9 cellular contexts compared by ENCODE assay signal in the genomic region with DNA sequence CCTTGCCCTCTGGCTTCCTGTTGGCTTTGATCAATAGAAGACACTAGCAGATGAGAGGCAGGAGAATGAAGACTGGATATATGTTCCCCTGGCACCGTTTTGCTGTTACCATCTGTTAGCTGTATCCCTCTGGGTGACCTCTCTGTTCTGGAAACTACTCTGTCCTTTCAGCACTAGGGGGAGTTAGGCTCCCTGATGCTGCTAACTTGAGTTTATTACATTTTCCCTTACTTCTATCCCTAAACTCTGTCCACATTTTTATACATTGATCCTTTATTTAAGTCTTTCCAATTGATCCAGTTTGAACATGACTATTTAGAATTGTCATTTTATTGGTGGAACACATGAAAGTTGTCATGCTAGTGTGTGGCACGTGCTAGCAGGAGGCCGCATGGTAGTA.
A peak's percentile ranks its signal among the peaks of the same experiment; 100 is the strongest.
DNase-seq lines count a peak whose midpoint lies in the region; TF ChIP-seq lines count a peak whose summit lies in the region.
"Had no signal": no experiment of that assay in that cellular context is flagged by ENCODE, and none has a peak within 500 bp of the region (broad histone marks: within the 10 kb centered on the region; RNA-seq: fewer than 3 reads in every experiment).

No MANE protein-coding gene starts in this region.

- no peaks in the 10 kb centered on the region for H3K36me3 Mint-ChIP-seq in osteocyte (ENCODE audit: unreplicated experiment)
- H3K36me3 Mint-ChIP-seq in activated naive CD4-positive, alpha-beta T cell treated with anti-CD3 and anti-CD28 coated beads for 36 hours (ENCODE audit: low read depth): no peaks in the 10 kb centered on the region

- H3K4me3 ChIP-seq in NB4 (ENCODE audit: low read depth, low read length): no peak overlapping the region
- H3K4me3 ChIP-seq: psoas muscle had no signal

- H3K9me3 Mint-ChIP-seq in osteocyte (ENCODE audit: unreplicated experiment): peaks cover 3% of the 10 kb centered on the region
- H3K9me3 Mint-ChIP-seq in activated naive CD4-positive, alpha-beta T cell treated with anti-CD3 and anti-CD28 coated beads for 36 hours: peaks cover 3% of the 10 kb centered on the region

- H3K4me1 Mint-ChIP-seq in osteocyte (ENCODE audit: unreplicated experiment): peaks cover 6% of the 10 kb centered on the region
- no peaks in the 10 kb centered on the region for H3K4me1 Mint-ChIP-seq in activated naive CD4-positive, alpha-beta T cell treated with anti-CD3 and anti-CD28 coated beads for 36 hours (ENCODE audit: low read depth)

- CTCF ChIA-PET in activated naive CD4-positive, alpha-beta T cell treated with anti-CD3 and anti-CD28 coated beads for 36 hours (lab: Charles Lee): no interaction called here

- no peak overlapping the region for H3K4me3 Mint-ChIP-seq in osteocyte (ENCODE audit: unreplicated experiment)
- H3K4me3 Mint-ChIP-seq in activated naive CD4-positive, alpha-beta T cell treated with anti-CD3 and anti-CD28 coated beads for 36 hours: no peak overlapping the region

- H3K27me3 Mint-ChIP-seq in osteocyte (ENCODE audit: unreplicated experiment): no peaks in the 10 kb centered on the region
- no peaks in the 10 kb centered on the region for H3K27me3 Mint-ChIP-seq in activated naive CD4-positive, alpha-beta T cell treated with anti-CD3 and anti-CD28 coated beads for 36 hours (ENCODE audit: low read depth)

- H3K27ac Mint-ChIP-seq in osteocyte (ENCODE audit: unreplicated experiment): no peak overlapping the region
- H3K27ac Mint-ChIP-seq in activated naive CD4-positive, alpha-beta T cell treated with anti-CD3 and anti-CD28 coated beads for 36 hours: no peak overlapping the region

- intact Hi-C loops in activated naive CD4-positive, alpha-beta T cell treated with anti-CD3 and anti-CD28 coated beads for 36 hours (cut with micrococcal nuclease): no loop called here

- TF ChIP-seq CTCF in NB4 (IDR thresholded peaks at IDR 0.05; ENCODE audit: low read depth, low read length) (peak; percentile 12), osteocyte (IDR thresholded peaks at IDR 0.05) (peak; percentile 41)

- TF ChIP-seq POLR2A in NB4 (IDR thresholded peaks at IDR 0.05; ENCODE audit: extremely low read depth, insufficient read length): no peak

- peak; percentile 56 for DNase-seq in GM03348 (ENCODE audit: low spot score)
- DNase-seq in NB4 (ENCODE audit: low read depth): peak; percentile 1
- DNase-seq in dermis blood vessel endothelial cell: peak; percentile 35
- no peak for DNase-seq in osteocyte (ENCODE audit: extremely low spot score, unreplicated experiment)
- DNase-seq in middle frontal gyrus (ENCODE audit: extremely low spot score, low spot score): no peak
- DNase-seq in activated naive CD4-positive, alpha-beta T cell treated with anti-CD3 and anti-CD28 coated beads, Interleukin-2, amount 50 U/mL, for 16 hours: no peak
- DNase-seq in activated naive CD4-positive, alpha-beta T cell treated with anti-CD3 and anti-CD28 coated beads for 36 hours: no peak
- DNase-seq: hippocampal formation, psoas muscle had no signal

Comparison
In these comparisons a context has a peak if more than half of its experiments do, and no peak if none do; other contexts are left out.
1. DNase-seq: peak in GM03348 (single experiment), NB4 (single experiment) and dermis blood vessel endothelial cell (single experiment); none in osteocyte (single experiment), middle frontal gyrus (single experiment), activated naive CD4-positive, alpha-beta T cell treated with anti-CD3 and anti-CD28 coated beads, Interleukin-2, amount 50 U/mL, for 16 hours (single experiment) and activated naive CD4-positive, alpha-beta T cell treated with anti-CD3 and anti-CD28 coated beads for 36 hours (single experiment).